Comparison of ENCODE assay signal across 9 cellular contexts in genomic region chrX:107729558-107730297, GRCh38. TPM values are rescaled to one million over a fixed set of nuclear protein-coding genes. Genes with fewer than 3 reads are reported as not detected.
DNase-seq lines count a peak whose midpoint lies in the region; ATAC-seq, FAIRE-seq and TF ChIP-seq lines count a peak whose summit lies in the region.
"Had no signal": no experiment of that assay in that cellular context is flagged by ENCODE, and none has a peak within 500 bp of the region (broad histone marks: within the 10 kb centered on the region; RNA-seq: fewer than 3 reads in every experiment).

No MANE protein-coding gene starts in this region.

- H3K27me3 Mint-ChIP-seq in natural killer cell treated with Interleukin-12 subunit alpha and Interleukin-12 subunit beta and Interleukin-15 and Interleukin-18, amount 100 ng/mL, for 72 hours: peaks cover 0 to 4% of the 10 kb centered on the region in 2 donors

- no peaks in the 10 kb centered on the region for H4K20me1 ChIP-seq in GM12878 (ENCODE audit: control insufficient read depth, insufficient read depth)

- DNase-seq in GM12878 (ENCODE audit: low read depth, low spot score) (no peak), psoas muscle (peak; percentile 65 to 83), NCI-H226 (no peak), NCI-H524 treated with DMSO at 0.1 percent for 48 hours (lab: John Stamatoyannopoulos, UW) (no peak)
- no peak for DNase-seq in natural killer cell treated with Interleukin-12 subunit alpha and Interleukin-12 subunit beta and Interleukin-15 and Interleukin-18, amount 100 ng/mL, for 72 hours (ENCODE audit: low spot score)

- TF ChIP-seq CTCF in GM12878 (IDR thresholded peaks at IDR 0.05 in 2 of 3, conservative IDR thresholded peaks at IDR 0.05 in 1 of 3; ENCODE audit: control insufficient read depth in 2 of 3, extremely low read depth in 1 of 3, insufficient read depth in 1 of 3, low read depth in 3 of 3, low read length in 3 of 3) (peak in 2 of 3 experiments; percentile 1 to 24; a peak in 2 of 6 replicates), psoas muscle (IDR thresholded peaks at IDR 0.05) (no peak)

- RAD21 ChIA-PET in GM12878 (lab: Charles Lee; ENCODE audit: unreplicated experiment): interaction anchor here (0.7 to 4.1 kb wide), 17 partner anchors 12 to 101 kb away, joined by 3 to 43 read pairs (median 6); partner anchors contain the start of genes NCBP2L and TSC22D3

- H3K36me3 Mint-ChIP-seq in natural killer cell treated with Interleukin-12 subunit alpha and Interleukin-12 subunit beta and Interleukin-15 and Interleukin-18, amount 100 ng/mL, for 72 hours: no peaks in the 10 kb centered on the region

- H3K27me3 ChIP-seq in GM12878 (replicated peaks in 1 of 2; ENCODE audit: control insufficient read depth in 2 of 2, insufficient read depth in 2 of 2, low read length in 1 of 2): no peaks in the 10 kb centered on the region
- H3K27me3 ChIP-seq in psoas muscle (ENCODE audit: insufficient read depth in 3 of 3, low read length in 2 of 3): peaks cover 0 to 3% (median 0%) of the 10 kb centered on the region in 3 donors

- TF ChIP-seq EP300 in GM12878 (IDR thresholded peaks at IDR 0.05; ENCODE audit: borderline replicate concordance in 1 of 2, control insufficient read depth in 1 of 2, low read depth in 2 of 2, low read length in 2 of 2): peak in 1 of 2 experiments; percentile 29; a peak in 1 of 4 replicates

- H3K9me3 ChIP-seq in GM12878 (replicated peaks; ENCODE audit: control insufficient read depth, insufficient read depth, low read length): no peaks in the 10 kb centered on the region
- H3K9me3 ChIP-seq in psoas muscle: no peaks in the 10 kb centered on the region

- H3K36me3 ChIP-seq in GM12878 (ENCODE audit: control insufficient read depth in 2 of 2, insufficient read depth in 2 of 2, low read length in 1 of 2) (no peaks in the 10 kb centered on the region), psoas muscle (ENCODE audit: insufficient read depth in 1 of 2, low read depth in 1 of 2) (no peaks in the 10 kb centered on the region)

- WGBS in GM12878 (ENCODE audit: insufficient coverage, insufficient replicate concordance, low lambda C conversion rate, missing lambda C conversion rate): 23% methylated on average over 8 of the region's 8 CpGs
- WGBS in psoas muscle, 3 donors: 31 to 49% (median 46%) methylated on average over 7 to 8 of the region's 8 CpGs

- no peak overlapping the region for H2AFZ ChIP-seq in GM12878 (ENCODE audit: control insufficient read depth, low read depth, low read length)

- H3K27ac ChIP-seq in GM12878 (ENCODE audit: control insufficient read depth, insufficient read depth) (no peak overlapping the region), psoas muscle (peak overlapping the region; percentile 81)

- no peaks in the 10 kb centered on the region for H3K79me2 ChIP-seq in GM12878 (ENCODE audit: control insufficient read depth, insufficient read depth, low read length)

- CTCF ChIA-PET in GM12878 (lab: Yijun Ruan, JAX): interaction anchor here (0.7 to 3.4 kb wide), 13 partner anchors 9 to 162 kb away, joined by 3 to 25 read pairs (median 4); partner anchors contain the start of genes NCBP2L and TSC22D3

- SMC1A ChIA-PET in GM12878 (lab: Charles Lee; ENCODE audit: uncharacterized antibody, unreplicated experiment): interaction anchor here (0.8 to 5.4 kb wide), 18 partner anchors 8 to 56 kb away, joined by 3 to 28 read pairs (median 4); no protein-coding TSS in a partner anchor

- ATAC-seq in GM19035 (IDR thresholded peaks at IDR 0.05; ENCODE audit: unreplicated experiment): peak; percentile 89
- ATAC-seq in HG02763 (IDR thresholded peaks at IDR 0.05; ENCODE audit: unreplicated experiment): peak; percentile 89
- ATAC-seq in GM12878: peak; percentile 90
- peak; percentile 49 to 72 (median 68) for ATAC-seq in psoas muscle
- ATAC-seq in natural killer cell treated with Interleukin-12 subunit alpha and Interleukin-12 subunit beta and Interleukin-15 and Interleukin-18, amount 100 ng/mL, for 72 hours: no peak
- ATAC-seq in GM21390 (IDR thresholded peaks at IDR 0.05; ENCODE audit: unreplicated experiment): no peak

- no peak overlapping the region for H3K4me2 ChIP-seq in GM12878 (ENCODE audit: control insufficient read depth, insufficient read depth)

- intact Hi-C loops in GM12878 (cut with micrococcal nuclease; ENCODE audit: unreplicated experiment) (no loop called here), psoas muscle (cut with DNase I) (loop anchor here (5.0 kb wide), 2 partner anchors 38 to 43 kb away; no protein-coding TSS in a partner anchor)

- no TSS peak for BruUV-seq in GM12878 (replicated peaks; lab: Mats Ljungman, UMichigan)

- in situ Hi-C loops in GM12878 (cut with MboI): no loop called here

- FAIRE-seq in GM12878 (lab: Jason Lieb, UNC): no peak

- H3K9ac ChIP-seq in GM12878 (ENCODE audit: control insufficient read depth, insufficient read depth, low read length): no peak overlapping the region

- TF ChIP-seq RAD21 in GM12878 (IDR thresholded peaks at IDR 0.05; ENCODE audit: insufficient read depth, low read depth, low read length): 0 out of 2 replicates have a peak, but pooled peaks have one; percentile 5

- H3K4me1 ChIP-seq in GM12878 (ENCODE audit: control insufficient read depth, insufficient read depth, low read length) (no peaks in the 10 kb centered on the region), psoas muscle (peaks cover 75% of the 10 kb centered on the region)

- TF ChIP-seq POLR2A in GM12878 (IDR thresholded peaks at IDR 0.05; ENCODE audit: low read depth, low read length): no peak

- no peak overlapping the region for H3K4me3 ChIP-seq in GM12878
- no peak overlapping the region for H3K4me3 ChIP-seq in psoas muscle

- H3K4me3 Mint-ChIP-seq in natural killer cell treated with Interleukin-12 subunit alpha and Interleukin-12 subunit beta and Interleukin-15 and Interleukin-18, amount 100 ng/mL, for 72 hours: no peak overlapping the region

- H3K4me1 Mint-ChIP-seq in natural killer cell treated with Interleukin-12 subunit alpha and Interleukin-12 subunit beta and Interleukin-15 and Interleukin-18, amount 100 ng/mL, for 72 hours (ENCODE audit: low read depth in 2 of 2): peaks cover 0 to 7% of the 10 kb centered on the region in 2 donors

- no peak overlapping the region for H3K27ac Mint-ChIP-seq in natural killer cell treated with Interleukin-12 subunit alpha and Interleukin-12 subunit beta and Interleukin-15 and Interleukin-18, amount 100 ng/mL, for 72 hours

- POLR2A ChIA-PET in GM12878 (lab: Charles Lee): interaction anchor here (0.7 to 2.4 kb wide), 12 partner anchors 11 to 56 kb away, joined by 3 to 11 read pairs (median 5); partner anchors contain the start of gene TSC22D3

- no peaks in the 10 kb centered on the region for H3K9me3 Mint-ChIP-seq in natural killer cell treated with Interleukin-12 subunit alpha and Interleukin-12 subunit beta and Interleukin-15 and Interleukin-18, amount 100 ng/mL, for 72 hours

TF ChIP-seq in GM12878, 131 proteins besides CTCF, POLR2A, EP300 and RAD21 (continues in another document):
- TF ChIP-seq CHD1 (IDR thresholded peaks at IDR 0.05; ENCODE audit: low read depth, low read length) (no peak), TCF12 (IDR thresholded peaks at IDR 0.05; ENCODE audit: low read depth, low read length) (peak; percentile 25; the same call in 1 of the 2 replicates)

RNA-seq across cellular contexts. Expression of gene TSC22D3, which starts 45.9 kb away (rescaled TPM):
- 76.6 and 80.5 TPM in 2 replicates for total RNA-seq in GM12878 (2013; cell fraction: nucleolus; rRNA removed)
- total RNA-seq in GM12878 (2014; rRNA removed): 15.7 and 18.1 TPM in 2 replicates
- 9.6 and 12.0 TPM in 2 replicates for total RNA-seq in GM12878 (2014; rRNA removed; fragmentation: Illumina TruSeq; extraction: Trizol)
- total RNA-seq in GM12878 (2021): 14.1 and 16.3 TPM in 2 replicates
- polyA plus RNA-seq in GM12878 (2011; ENCODE audit: low read depth): 28.5 TPM
- polyA plus RNA-seq in GM12878 (2011; rRNA removed): 122 and 132 TPM in 2 replicates
- 82.3 and 116 TPM in 2 replicates for polyA plus RNA-seq in GM12878 (2011; cell fraction: cytosol; rRNA removed)
- polyA plus RNA-seq in GM12878 (2011; cell fraction: nucleus; rRNA removed): 127 and 171 TPM in 2 replicates
- 33.5 and 47.7 TPM in 2 replicates for polyA plus RNA-seq in GM12878 (2012)
- polyA plus RNA-seq in GM12878 (2014; fragmentation: Illumina TruSeq; extraction: Trizol): 11.8 and 12.5 TPM in 2 replicates
- 1 to 10 TPM; 4.6 to 8.6 TPM for polyA plus RNA-seq in GM12878 (2014; fragmentation: Nextera tagmentation; extraction: Ambion mirVana)
- polyA plus RNA-seq in GM12878 (2014; rRNA removed): 14.9 and 20.9 TPM in 2 replicates
- 10 to 100 TPM; 19.0 to 21.1 TPM for polyA plus RNA-seq in GM12878 (2016; fragmentation: Nextera tagmentation; extraction: Ambion mirVana)
- 57.7 and 74.2 TPM in 2 replicates for polyA minus RNA-seq in GM12878 (2011; rRNA and poly(A)+ RNA removed)
- polyA minus RNA-seq in GM12878 (2011; cell fraction: cytosol; rRNA and poly(A)+ RNA removed): 31.2 and 33.4 TPM in 2 replicates
- 87.9 and 128 TPM in 2 replicates for polyA minus RNA-seq in GM12878 (2011; cell fraction: nucleus; rRNA and poly(A)+ RNA removed)
- total RNA-seq in psoas muscle: 100 to 1,000 TPM in 3 of 4 donors, 10 to 100 TPM in 1; 23.7 to 310 (median 184) TPM
- polyA plus RNA-seq in psoas muscle: 1,000 to 10,000 TPM in 1 of 3 donors, 100 to 1,000 TPM in 2; 467 to 1,236 (median 802) TPM
- total RNA-seq in natural killer cell treated with Interleukin-12 subunit alpha and Interleukin-12 subunit beta and Interleukin-15 and Interleukin-18, amount 100 ng/mL, for 72 hours: 10 to 100 TPM in 1 of 2 donors, 1 to 10 TPM in 1; 8.6 to 20.3 TPM

RNA-seq across cellular contexts. Expression of gene NCBP2L, which starts 47.8 kb away (rescaled TPM):
- total RNA-seq in GM12878 (2013; cell fraction: nucleolus; rRNA removed): not detected in 2 replicates
- total RNA-seq in GM12878 (2014; rRNA removed) (not detected in 2 replicates), GM12878 (2014; rRNA removed; fragmentation: Illumina TruSeq; extraction: Trizol) (not detected in 2 replicates), GM12878 (2021) (not detected in 2 replicates), psoas muscle (not detected)
- not detected for polyA plus RNA-seq in GM12878 (2011; ENCODE audit: low read depth)
- polyA plus RNA-seq in GM12878 (2011; rRNA removed) (not detected in 2 replicates), GM12878 (2014; fragmentation: Illumina TruSeq; extraction: Trizol) (not detected in 2 replicates), GM12878 (2014; fragmentation: Nextera tagmentation; extraction: Ambion mirVana) (not detected), GM12878 (2014; rRNA removed) (not detected in 2 replicates), GM12878 (2016; fragmentation: Nextera tagmentation; extraction: Ambion mirVana) (not detected), psoas muscle (under 1 TPM in 2 of 3 donors, not detected in 1; 0.03 to 0.40 TPM)
- not detected in 2 replicates for polyA plus RNA-seq in GM12878 (2011; cell fraction: cytosol; rRNA removed)
- polyA plus RNA-seq in GM12878 (2011; cell fraction: nucleus; rRNA removed): not detected in 2 replicates
- not detected in 2 replicates for polyA plus RNA-seq in GM12878 (2012)
- polyA minus RNA-seq in GM12878 (2011; rRNA and poly(A)+ RNA removed): not detected in 2 replicates
- polyA minus RNA-seq in GM12878 (2011; cell fraction: cytosol; rRNA and poly(A)+ RNA removed): not detected in 2 replicates
- polyA minus RNA-seq in GM12878 (2011; cell fraction: nucleus; rRNA and poly(A)+ RNA removed): not detected in 2 replicates
- not detected for total RNA-seq in natural killer cell treated with Interleukin-12 subunit alpha and Interleukin-12 subunit beta and Interleukin-15 and Interleukin-18, amount 100 ng/mL, for 72 hours
- total RNA-seq: activated CD8-positive, alpha-beta memory T cell treated with anti-CD3 and anti-CD28 coated beads for 36 hours had no signal

Comparison
In these comparisons a context has a peak if more than half of its experiments do, and no peak if none do; other contexts are left out.
1. ATAC-seq: peak in GM19035 (single experiment), HG02763 (single experiment), GM12878 (single experiment) and psoas muscle (4 of 4); none in natural killer cell treated with Interleukin-12 subunit alpha and Interleukin-12 subunit beta and Interleukin-15 and Interleukin-18, amount 100 ng/mL, for 72 hours (0 of 2) and GM21390 (single experiment).
2. DNase-seq: peak in psoas muscle (2 of 2); none in GM12878 (single experiment), NCI-H226 (single experiment), natural killer cell treated with Interleukin-12 subunit alpha and Interleukin-12 subunit beta and Interleukin-15 and Interleukin-18, amount 100 ng/mL, for 72 hours (single experiment) and NCI-H524 treated with DMSO at 0.1 percent for 48 hours (single experiment).